8 cellular contexts compared by ENCODE assay signal in genomic region chr1:27959792-27960603, GRCh38. TPM values are rescaled to one million over a fixed set of nuclear protein-coding genes. Genes with fewer than 3 reads are reported as not detected.
DNase-seq lines count a peak whose midpoint lies in the region; ATAC-seq and TF ChIP-seq lines count a peak whose summit lies in the region.

XKR8 (plus strand) TSS chr1:27959973; CDS start chr1:27960070, 97 bp downstream.

- H3K36me3 ChIP-seq in HUES48 (ENCODE audit: control insufficient read depth, insufficient read depth, low read length), result peaks cover 46% of the 10 kb centered on the region
- peaks cover 19% of the 10 kb centered on the region for H3K36me3 ChIP-seq in left ventricle myocardium inferior

- H3K27ac ChIP-seq in HUES48 (ENCODE audit: low read depth, low read length), result peak within 1 kb of the TSS; percentile 97
- peak within 1 kb of the TSS; percentile 91 for H3K27ac ChIP-seq in left ventricle myocardium inferior (replicated peaks)

- peak; percentile 49 for TF ChIP-seq CTCF in left ventricle myocardium inferior (IDR thresholded peaks at IDR 0.05; ENCODE audit: borderline replicate concordance)

- intact Hi-C loops in left ventricle myocardium inferior (cut with micrococcal nuclease), result no loop called here

- H3K4me3 ChIP-seq in HUES48 (ENCODE audit: low read depth, low read length), result peak within 1 kb of the TSS; percentile 81
- peak within 1 kb of the TSS; percentile 83 for H3K4me3 ChIP-seq in left ventricle myocardium inferior

- H3K9ac ChIP-seq in HUES48 (ENCODE audit: low read depth, low read length), result peak within 1 kb of the TSS; percentile 87

- peak; percentile 51 for ATAC-seq in GM19468 (IDR thresholded peaks at IDR 0.05; ENCODE audit: extremely low read depth, unreplicated experiment)

- H3K27me3 ChIP-seq in HUES48 (ENCODE audit: control insufficient read depth, insufficient read depth, low read length) (no peaks in the 10 kb centered on the region), left ventricle myocardium inferior (ENCODE audit: low read depth) (no peaks in the 10 kb centered on the region)

- H3K9me3 ChIP-seq in HUES48 (ENCODE audit: control insufficient read depth, insufficient read depth, low read length) (no peaks in the 10 kb centered on the region), left ventricle myocardium inferior (replicated peaks) (no peaks in the 10 kb centered on the region)

- H3K4me1 ChIP-seq in HUES48 (ENCODE audit: control insufficient read depth, insufficient read depth, low read length) (peaks cover 12% of the 10 kb centered on the region), left ventricle myocardium inferior (peaks cover 30% of the 10 kb centered on the region)

- DNase-seq in CMK (ENCODE audit: low read depth), result peak; percentile 87
- DNase-seq in T-helper 1 cell, result peak; percentile 67 to 87 (median 78)
- peak; percentile 68 for DNase-seq in amniotic epithelial cell (ENCODE audit: low read depth)
- peak; percentile 83 for DNase-seq in left ventricle myocardium inferior
- DNase-seq in renal cortical epithelial cell (ENCODE audit: low read depth), result peak; percentile 37
- no peak for DNase-seq in NCI-H187 treated with DMSO at 0.1 percent for 48 hours (lab: John Stamatoyannopoulos, UW)

RNA-seq across cellular contexts. Expression of gene XKR8, which starts in this region (rescaled TPM):
- total RNA-seq in left ventricle myocardium inferior (4.8 TPM), renal cortical epithelial cell (4.2 and 6.3 TPM in 2 replicates)
